ENCODE assay signal across 21 cellular contexts in genomic region chr15:66711260-66711659, GRCh38. TPM values are rescaled to one million over a fixed set of nuclear protein-coding genes. Genes with fewer than 3 reads are reported as not detected.
A peak's percentile ranks its signal among the peaks of the same experiment; 100 is the strongest.
DNase-seq lines count a peak whose midpoint lies in the region; ATAC-seq, FAIRE-seq and TF ChIP-seq lines count a peak whose summit lies in the region.
"Had no signal": no experiment of that assay in that cellular context is flagged by ENCODE, and none has a peak within 500 bp of the region (broad histone marks: within the 10 kb centered on the region; RNA-seq: fewer than 3 reads in every experiment).

No MANE protein-coding gene starts in this region.

- no peak overlapping the region for H3K4me2 ChIP-seq in A549
- H3K4me2 ChIP-seq in H1 (ENCODE audit: insufficient read depth in 1 of 2, low read depth in 2 of 2, low read length in 2 of 2) = no peak overlapping the region
- H3K4me2 ChIP-seq in neuronal stem cell (ENCODE audit: insufficient read depth, low read length, poor library complexity, severe bottlenecking) = no peak overlapping the region
- H3K4me2 ChIP-seq: GM23338 had no signal

- H3K9me3 ChIP-seq in A549 (no peaks in the 10 kb centered on the region), KOPT-K1 (ENCODE audit: insufficient read depth, low read length, poor library complexity, severe bottlenecking) (no peaks in the 10 kb centered on the region), H1 (ENCODE audit: insufficient read depth in 2 of 2, low read depth in 1 of 2, low read length in 1 of 2) (no peaks in the 10 kb centered on the region), neuronal stem cell (replicated peaks in 1 of 2; ENCODE audit: control insufficient read depth in 2 of 2, insufficient read depth in 1 of 2, low read depth in 1 of 2, low read length in 2 of 2) (no peaks in the 10 kb centered on the region)
- H3K9me3 ChIP-seq: Caco-2, MG63 had no signal

- no peak for TF ChIP-seq CTCF in A549 (IDR thresholded peaks at IDR 0.05)
- no peak for TF ChIP-seq CTCF in H1 (IDR thresholded peaks at IDR 0.05; ENCODE audit: control extremely low read depth in 1 of 3, insufficient read depth in 1 of 3, low read depth in 1 of 3, low read length in 3 of 3)

- no peak overlapping the region for H3K23ac ChIP-seq in H1 (ENCODE audit: insufficient read length)
- no peak overlapping the region for H3K23ac ChIP-seq in neuronal stem cell (ENCODE audit: low read depth, low read length, poor library complexity)

- no peaks in the 10 kb centered on the region for H3K79me2 ChIP-seq in H1 (ENCODE audit: control insufficient read depth in 1 of 2, insufficient read depth in 2 of 2, low read length in 2 of 2)

- no peaks in the 10 kb centered on the region; a peak in 1 of 7 replicates for H3K27me3 ChIP-seq in H1 (replicated peaks in 1 of 4; ENCODE audit: control insufficient read depth in 3 of 4, extremely low read depth in 1 of 4, insufficient read depth in 3 of 4, low read length in 3 of 4)
- H3K27me3 ChIP-seq in neuronal stem cell (ENCODE audit: control insufficient read depth in 3 of 3, insufficient read depth in 3 of 3, low read depth in 1 of 3, low read length in 3 of 3) = no peaks in the 10 kb centered on the region
- H3K27me3 ChIP-seq: MG63 had no signal

- no peak for ATAC-seq in A549
- no peak for ATAC-seq in HG03139 (IDR thresholded peaks at IDR 0.05; ENCODE audit: unreplicated experiment)
- no peak for ATAC-seq in HG03108 (IDR thresholded peaks at IDR 0.05; ENCODE audit: unreplicated experiment)
- ATAC-seq: GM23338 had no signal

- POLR2A ChIA-PET in A549 (lab: Yijun Ruan, JAX) (interaction anchor here (1.4 to 3.7 kb wide), 2 partner anchors 9 to 10 kb away, joined by 5 to 16 read pairs; partner anchors contain the start of gene SMAD6), H1 (lab: Charles Lee; ENCODE audit: partially characterized antibody) (interaction anchor here (0.8 to 2.9 kb wide), 4 partner anchors 9 to 95 kb away, joined by 3 to 7 read pairs (median 4); partner anchors contain the start of gene SMAD6)

- H2BK15ac ChIP-seq in H1 (ENCODE audit: low read length) (no peak overlapping the region), neuronal stem cell (ENCODE audit: low read length) (no peak overlapping the region)

- no peak overlapping the region for H2BK5ac ChIP-seq in H1 (ENCODE audit: low read depth, low read length)
- H2BK5ac ChIP-seq in neuronal stem cell (ENCODE audit: low read length) = no peak overlapping the region

- CTCF ChIA-PET in A549 (lab: Yijun Ruan, JAX) (interaction anchor here (0.7 to 24.6 kb wide), 7 partner anchors 11 to 152 kb away, joined by 3 to 779 read pairs (median 36); partner anchors contain the start of gene SMAD6), H1 (lab: Charles Lee; ENCODE audit: partially characterized antibody) (interaction anchor here (1.1 to 9.8 kb wide), 9 partner anchors 9 to 192 kb away, joined by 3 to 105 read pairs (median 7); partner anchors contain the start of gene SMAD6)

- no peaks in the 10 kb centered on the region for H3K23me2 ChIP-seq in H1 (ENCODE audit: low read depth, low read length)

- WGBS in A549 (ENCODE audit: missing lambda C conversion rate) = 53% methylated on average over 2 of the region's 2 CpGs
- WGBS in H1 (ENCODE audit: extremely low coverage in 1 of 2, insufficient coverage in 1 of 2, insufficient read length in 1 of 2, insufficient replicate concordance in 2 of 2, low coverage in 1 of 2, low lambda C conversion rate in 2 of 2, missing lambda C conversion rate in 1 of 2), 2 experiments = 70% methylated on average over 2 of the region's 2 CpGs; no CpG with 5 or more reads in 1 of the 2 experiments
- WGBS in neuronal stem cell (ENCODE audit: extremely low coverage in 2 of 2, insufficient read length in 2 of 2, insufficient replicate concordance in 1 of 2), 2 donors = no CpG with 5 or more reads among the region's 2 CpGs

- no peak overlapping the region for H3K56ac ChIP-seq in H1 (replicated peaks; ENCODE audit: insufficient read length, low read depth, low read length)

- H3K14ac ChIP-seq in H1 (ENCODE audit: insufficient read length) (no peak overlapping the region), neuronal stem cell (ENCODE audit: low read length) (no peak overlapping the region)

- no peak overlapping the region for H4K5ac ChIP-seq in H1 (ENCODE audit: insufficient read length, low read depth, low read length)

- no peak for TF ChIP-seq POLR2A in A549 (IDR thresholded peaks at IDR 0.05; ENCODE audit: low read length)
- no peak for TF ChIP-seq POLR2A in H1 (IDR thresholded peaks at IDR 0.05; ENCODE audit: control extremely low read depth in 1 of 2, low read depth in 2 of 2, low read length in 2 of 2)

- H2BK20ac ChIP-seq in H1 (ENCODE audit: low read length) = no peak overlapping the region

- FAIRE-seq in A549 (lab: Jason Lieb, UNC) = no peak
- no peak for FAIRE-seq in H1 (lab: Jason Lieb, UNC)
- FAIRE-seq: GM19239 had no signal

- H3K79me1 ChIP-seq in H1 (ENCODE audit: low read depth, low read length) (no peaks in the 10 kb centered on the region), neuronal stem cell (ENCODE audit: low read depth, low read length) (no peaks in the 10 kb centered on the region)

- TF ChIP-seq EP300 in A549 (IDR thresholded peaks at IDR 0.05) (no peak), H1 (IDR thresholded peaks at IDR 0.05; ENCODE audit: borderline replicate concordance in 1 of 2, low read depth in 2 of 2, low read length in 2 of 2) (no peak)

- H3K27ac ChIP-seq in A549 (peak overlapping the region in 1 of 2 experiments; percentile 46; a peak in 2 of 6 replicates), KOPT-K1 (ENCODE audit: low read depth, low read length, poor library complexity, severe bottlenecking) (peak overlapping the region; percentile 32), H1 (ENCODE audit: low read depth, low read length) (no peak overlapping the region), neuronal stem cell (replicated peaks; ENCODE audit: low read length) (no peak overlapping the region)
- H3K27ac ChIP-seq: SK-N-MC had no signal

- H3K18ac ChIP-seq in H1 (ENCODE audit: extremely low read depth, low read length) = no peak overlapping the region
- peak overlapping the region; percentile 76 for H3K18ac ChIP-seq in neuronal stem cell (ENCODE audit: low read length)

- no peak overlapping the region for H3K4me3 ChIP-seq in A549
- H3K4me3 ChIP-seq in H1 (ENCODE audit: extremely low read depth in 1 of 4, insufficient read depth in 2 of 4, low read depth in 3 of 4, low read length in 4 of 4) = no peak overlapping the region
- H3K4me3 ChIP-seq in neuronal stem cell (ENCODE audit: low read length in 2 of 2) = no peak overlapping the region
- H3K4me3 ChIP-seq: GM23338, MG63, SK-N-MC had no signal

- peaks cover 94% of the 10 kb centered on the region for H3K4me1 ChIP-seq in A549
- H3K4me1 ChIP-seq in H1 (replicated peaks in 1 of 4; ENCODE audit: control insufficient read depth in 3 of 4, insufficient read depth in 4 of 4, low read length in 3 of 4) = peaks cover 0 to 15% (median 10%) of the 10 kb centered on the region in 4 experiments; a peak in 6 of 7 replicates
- H3K4me1 ChIP-seq in neuronal stem cell (ENCODE audit: control insufficient read depth in 2 of 2, insufficient read depth in 1 of 2, low read depth in 1 of 2, low read length in 2 of 2) = peaks cover 30 to 34% of the 10 kb centered on the region in 2 donors

- peaks cover 0 to 2% of the 10 kb centered on the region in 2 experiments for H4K20me1 ChIP-seq in H1 (replicated peaks in 1 of 2; ENCODE audit: control insufficient read depth in 1 of 2, insufficient read depth in 2 of 2, low read length in 2 of 2)

- H2AK5ac ChIP-seq in H1 (ENCODE audit: low read depth, low read length) (peak overlapping the region; percentile 53; the same call in 1 of the 2 replicates), neuronal stem cell (ENCODE audit: low read depth, low read length) (no peak overlapping the region)

- H3K9ac ChIP-seq in H1 (replicated peaks in 1 of 4; ENCODE audit: extremely low read depth in 1 of 4, low read depth in 3 of 4, low read length in 3 of 4) = no peak overlapping the region; a peak in 1 of 7 replicates
- H3K9ac ChIP-seq in neuronal stem cell (ENCODE audit: low read depth, low read length, poor library complexity) = no peak overlapping the region

- H3K36me3 ChIP-seq in KOPT-K1 (ENCODE audit: insufficient read depth, low read length) = peaks cover 24% of the 10 kb centered on the region
- 0 out of 8 replicates have a peak, but pooled peaks cover 0 to 2% (median 0%) of the 10 kb centered on the region in 4 experiments for H3K36me3 ChIP-seq in H1 (ENCODE audit: control insufficient read depth in 2 of 4, insufficient read depth in 4 of 4, low read length in 3 of 4)
- H3K36me3 ChIP-seq in neuronal stem cell (replicated peaks in 1 of 2; ENCODE audit: control insufficient read depth in 2 of 2, insufficient read depth in 2 of 2, low read length in 2 of 2) = peaks cover 0 to 12% of the 10 kb centered on the region in 2 donors

- H2BK120ac ChIP-seq in H1 (replicated peaks; ENCODE audit: low read depth, low read length) (no peak overlapping the region), neuronal stem cell (ENCODE audit: low read depth, low read length) (no peak overlapping the region)

- H3K4ac ChIP-seq in H1 (replicated peaks; ENCODE audit: insufficient read length, low read depth, low read length) (no peak overlapping the region), neuronal stem cell (ENCODE audit: low read length) (no peak overlapping the region)

- H4K91ac ChIP-seq in H1 (replicated peaks; ENCODE audit: insufficient read length, low read length) = no peak overlapping the region
- H4K91ac ChIP-seq in neuronal stem cell (ENCODE audit: low read depth, low read length, poor library complexity) = no peak overlapping the region

- H2BK12ac ChIP-seq in H1 (ENCODE audit: low read depth, low read length) = no peak overlapping the region
- no peak overlapping the region for H2BK12ac ChIP-seq in neuronal stem cell (ENCODE audit: low read length)

- DNase-seq in A549 (ENCODE audit: low read depth in 1 of 2, low spot score in 1 of 2) (no peak), H1 (ENCODE audit: low read depth in 1 of 2, low spot score in 2 of 2) (no peak), neuronal stem cell (ENCODE audit: low spot score) (no peak), NCI-H1417 treated with DMSO at 0.1 percent for 48 hours (lab: John Stamatoyannopoulos, UW) (no peak)
- no peak for DNase-seq in activated effector memory CD4-positive, alpha-beta T cell treated with Interleukin-2 at 50 U/mL for 16 hours
- DNase-seq: Caco-2; CD4-positive, alpha-beta T cell; GDM1; Kasumi-1; MG63; NCI-H1092 treated with DMSO at 0.1 percent for 48 hours; NCI-H1694; NCI-H2081 treated with DMSO at 0.1 percent for 48 hours; NCI-H446 treated with DMSO at 0.1 percent for 48 hours; Right ventricle myocardium superior had no signal

- TF ChIP-seq RAD21 in A549 (conservative IDR thresholded peaks at IDR 0.05 in 1 of 2, IDR thresholded peaks at IDR 0.05 in 1 of 2) = no peak
- no peak for TF ChIP-seq RAD21 in H1 (IDR thresholded peaks at IDR 0.05 in 1 of 2, conservative IDR thresholded peaks at IDR 0.05 in 1 of 2; ENCODE audit: low read depth in 2 of 2, low read length in 2 of 2)

- H2AFZ ChIP-seq in H1 (ENCODE audit: low read length) (no peak overlapping the region), neuronal stem cell (ENCODE audit: low read length) (no peak overlapping the region)
- H2AFZ ChIP-seq: GM23338 had no signal

- peak overlapping the region; percentile 9 for H4K8ac ChIP-seq in H1 (ENCODE audit: extremely low read depth, insufficient read depth, low read length)
- H4K8ac ChIP-seq in neuronal stem cell (ENCODE audit: low read depth, low read length) = no peak overlapping the region

RNA-seq across cellular contexts. Expression of gene SMAD6, which starts 9.2 kb away (rescaled TPM):
- polyA plus RNA-seq in A549 (2011; rRNA removed) (9.6 and 14.0 TPM in 2 replicates), A549 (2017; fragmentation: RNase III; extraction: RNeasy Plus Mini Kit Qiagen cat#74134 plus additional on column Dnase treatment) (40.5 to 46.7 TPM (median 46.6 TPM) in 3 replicates), H1 (2011; rRNA removed) (1.8 and 3.4 TPM in 2 replicates)
- polyA plus RNA-seq in A549 (2012; cell fraction: cytosol; rRNA removed) = 41.3 and 55.8 TPM in 2 replicates
- polyA plus RNA-seq in A549 (2012; cell fraction: nucleus; rRNA removed) = 173 and 184 TPM in 2 replicates
- polyA minus RNA-seq in A549 (2011; rRNA and poly(A)+ RNA removed) = 29.1 and 38.4 TPM in 2 replicates
- 7.0 and 7.6 TPM in 2 replicates for total RNA-seq in H1 (2021; fragmentation: NEBNext Ultra II Directional; extraction: Animal tissue kit (Norgen Biotek cat#: 25700))
- polyA plus RNA-seq in H1 (2011; cell fraction: cytosol; rRNA removed) = 2.6 TPM
- polyA plus RNA-seq in H1 (2011; cell fraction: nucleus; rRNA removed) = 11.4 TPM
- polyA plus RNA-seq in H1 (2012, experiment 1 of 2) = 2.9 to 3.9 TPM (median 3.1 TPM) in 4 replicates
- polyA plus RNA-seq in H1 (2012, experiment 2 of 2) = 2.1 TPM
- 1.9 TPM for polyA plus RNA-seq in H1 (2013, experiment 1 of 2)
- polyA plus RNA-seq in H1 (2013, experiment 2 of 2) = 2.1 TPM
- polyA minus RNA-seq in H1 (2011; rRNA and poly(A)+ RNA removed) = 3.9 and 6.1 TPM in 2 replicates
- 6.3 TPM for polyA minus RNA-seq in H1 (2011; cell fraction: cytosol; rRNA and poly(A)+ RNA removed)
- 12.2 TPM for polyA minus RNA-seq in H1 (2011; cell fraction: nucleus; rRNA and poly(A)+ RNA removed)
- polyA plus RNA-seq in neuronal stem cell (2013, experiment 1 of 2) = 0.98 TPM
- 1.0 TPM for polyA plus RNA-seq in neuronal stem cell (2013, experiment 2 of 2)

Comparison
In these comparisons a context has a peak if more than half of its experiments do, and no peak if none do; other contexts are left out.
1. Of the 18 proteins assayed by ChIP-seq in both H1 and A549: peak only in H1: none; only in A549: none; in both: KDM1A; in neither: 16; mixed calls (peak in some experiments, not most) for 1.